In genomic region chr4:79650794-79651431, GRCh38 we compare ENCODE assay signal across 11 cellular contexts.
DNase-seq lines count a peak whose midpoint lies in the region; ATAC-seq and TF ChIP-seq lines count a peak whose summit lies in the region.
"Had no signal": no experiment of that assay in that cellular context is flagged by ENCODE, and none has a peak within 500 bp of the region (broad histone marks: within the 10 kb centered on the region; RNA-seq: fewer than 3 reads in every experiment).

No MANE protein-coding gene starts in this region.

- no peak for TF ChIP-seq RAD21 in SK-N-SH (IDR thresholded peaks at IDR 0.05; ENCODE audit: low read length)

- no peaks in the 10 kb centered on the region for H4K20me1 ChIP-seq in SK-N-SH (ENCODE audit: insufficient read depth)

- H3K4me3 ChIP-seq in A673 (ENCODE audit: low read depth, low read length, poor library complexity, severe bottlenecking) (no peak overlapping the region), HUES48 (ENCODE audit: low read depth, low read length) (no peak overlapping the region), brain microvascular endothelial cell (ENCODE audit: low read depth, low read length) (no peak overlapping the region), SK-N-SH (ENCODE audit: low read depth in 2 of 2, low read length in 1 of 2) (no peak overlapping the region)

- no peaks in the 10 kb centered on the region for H3K9me2 ChIP-seq in SK-N-SH

- peaks cover 21% of the 10 kb centered on the region for H3K4me1 ChIP-seq in A673 (ENCODE audit: insufficient read depth, low read length, poor library complexity, severe bottlenecking)
- peaks cover 50% of the 10 kb centered on the region for H3K4me1 ChIP-seq in HUES48 (ENCODE audit: control insufficient read depth, insufficient read depth, low read length)
- H3K4me1 ChIP-seq in SK-N-SH (ENCODE audit: control insufficient read depth in 1 of 2, insufficient read depth in 2 of 2, low read depth in 1 of 2, low read length in 1 of 2): peaks cover 0 to 5% of the 10 kb centered on the region in 2 experiments; a peak in 1 of 4 replicates

- intact Hi-C loops in A673 (cut with micrococcal nuclease; ENCODE audit: unreplicated experiment): no loop called here
- intact Hi-C loops in left colon (cut with DNase I, micrococcal nuclease): no loop called here

- TF ChIP-seq CTCF in A673 (conservative IDR thresholded peaks at IDR 0.05; ENCODE audit: low read depth, low read length): no peak
- no peak for TF ChIP-seq CTCF in brain microvascular endothelial cell (IDR thresholded peaks at IDR 0.05; ENCODE audit: low read depth, low read length, missing control alignments)
- TF ChIP-seq CTCF in SK-N-SH (IDR thresholded peaks at IDR 0.05): no peak

- H3K9me3 ChIP-seq in A673 (ENCODE audit: low read depth, low read length, poor library complexity, severe bottlenecking): no peaks in the 10 kb centered on the region
- no peaks in the 10 kb centered on the region for H3K9me3 ChIP-seq in HUES48 (ENCODE audit: control insufficient read depth, insufficient read depth, low read length)
- no peaks in the 10 kb centered on the region for H3K9me3 ChIP-seq in SK-N-SH

- H3K27ac ChIP-seq in A673 (ENCODE audit: low read depth, low read length, poor library complexity, severe bottlenecking) (peak overlapping the region; percentile 41), HUES48 (ENCODE audit: low read depth, low read length) (peak overlapping the region; percentile 96), brain microvascular endothelial cell (peak overlapping the region; percentile 85), SK-N-SH (ENCODE audit: low read depth in 2 of 2, low read length in 1 of 2) (no peak overlapping the region)

- TF ChIP-seq EP300 in SK-N-SH (IDR thresholded peaks at IDR 0.05; ENCODE audit: borderline replicate concordance in 1 of 2, low read depth in 1 of 2, low read length in 1 of 2): no peak

- ATAC-seq in left colon: peak; percentile 83
- ATAC-seq in GM21529 (IDR thresholded peaks at IDR 0.05; ENCODE audit: unreplicated experiment): no peak
- no peak for ATAC-seq in GM18502 (IDR thresholded peaks at IDR 0.05; ENCODE audit: poor library complexity, unreplicated experiment)
- ATAC-seq: T-helper 17 cell had no signal

- CTCF ChIA-PET in A673 (lab: Charles Lee) (no interaction called here), SK-N-SH (lab: Yijun Ruan, JAX) (no interaction called here)

- no peaks in the 10 kb centered on the region for H3K79me2 ChIP-seq in SK-N-SH (ENCODE audit: insufficient read depth)

- H3K36me3 ChIP-seq in A673 (ENCODE audit: insufficient read depth, low read length, poor library complexity, severe bottlenecking) (no peaks in the 10 kb centered on the region), HUES48 (ENCODE audit: control insufficient read depth, insufficient read depth, low read length) (no peaks in the 10 kb centered on the region), brain microvascular endothelial cell (replicated peaks) (no peaks in the 10 kb centered on the region), SK-N-SH (replicated peaks in 1 of 2; ENCODE audit: control insufficient read depth in 1 of 2, insufficient read depth in 2 of 2, low read length in 1 of 2) (no peaks in the 10 kb centered on the region)

- BruUV-seq in A673 (replicated peaks; lab: Mats Ljungman, UMichigan): no TSS peak

- no peaks in the 10 kb centered on the region for H3F3A ChIP-seq in SK-N-SH (replicated peaks; ENCODE audit: insufficient read depth)

- H3K27me3 ChIP-seq in A673 (replicated peaks; ENCODE audit: insufficient read depth, low read depth, low read length, poor library complexity) (no peaks in the 10 kb centered on the region), HUES48 (ENCODE audit: control insufficient read depth, insufficient read depth, low read length) (no peaks in the 10 kb centered on the region), brain microvascular endothelial cell (replicated peaks) (no peaks in the 10 kb centered on the region), SK-N-SH (ENCODE audit: insufficient read depth) (no peaks in the 10 kb centered on the region)

- H3K9ac ChIP-seq in HUES48 (ENCODE audit: low read depth, low read length) (peak overlapping the region; percentile 2; the same call in 1 of the 2 replicates), SK-N-SH (no peak overlapping the region)

- DNase-seq in A673 (ENCODE audit: low spot score) (peak; percentile 89), brain microvascular endothelial cell (peak; percentile 61), left colon (no peak), SK-N-SH (no peak), NCI-H774 (lab: John Stamatoyannopoulos, UW) (no peak)
- DNase-seq: CD8-positive, alpha-beta memory T cell; NCI-H1436 treated with DMSO at 0.1 percent for 48 hours; T-helper 17 cell had no signal

- H3K4me2 ChIP-seq in SK-N-SH: no peak overlapping the region

- POLR2A ChIA-PET in A673 (lab: Charles Lee; ENCODE audit: low non-redundant PET): no interaction called here
- POLR2A ChIA-PET in SK-N-SH (lab: Yijun Ruan, JAX): no interaction called here

- H2AFZ ChIP-seq in SK-N-SH (ENCODE audit: low read depth): no peak overlapping the region

- in situ Hi-C loops in brain microvascular endothelial cell (cut with HindIII; ENCODE audit: low pct_ligation_motif_present, low sequenced_read_pairs): no loop called here

- WGBS in SK-N-SH (ENCODE audit: low lambda C conversion rate): 66% methylated on average over 3 of the region's 3 CpGs

TF ChIP-seq in SK-N-SH, 30 proteins besides CTCF, POLR2A, EP300 and RAD21:
- no peak for TF ChIP-seq FOXM1 (IDR thresholded peaks at IDR 0.05; ENCODE audit: low read depth)
- no peak for TF ChIP-seq EZH2phosphoT487 (IDR thresholded peaks at IDR 0.05; ENCODE audit: borderline replicate concordance, low read depth)
- no peak for TF ChIP-seq JUND (IDR thresholded peaks at IDR 0.05)
- TF ChIP-seq, protein P1, sequence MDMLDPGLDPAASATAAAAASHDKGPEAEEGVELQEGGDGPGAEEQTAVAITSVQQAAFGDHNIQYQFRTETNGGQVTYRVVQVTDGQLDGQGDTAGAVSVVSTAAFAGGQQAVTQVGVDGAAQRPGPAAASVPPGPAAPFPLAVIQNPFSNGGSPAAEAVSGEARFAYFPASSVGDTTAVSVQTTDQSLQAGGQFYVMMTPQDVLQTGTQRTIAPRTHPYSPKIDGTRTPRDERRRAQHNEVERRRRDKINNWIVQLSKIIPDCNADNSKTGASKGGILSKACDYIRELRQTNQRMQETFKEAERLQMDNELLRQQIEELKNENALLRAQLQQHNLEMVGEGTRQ (IDR thresholded peaks at IDR 0.05; ENCODE audit: borderline replicate concordance, low read depth, low read length): no peak
- TF ChIP-seq ELF1 (IDR thresholded peaks at IDR 0.05): no peak
- no peak for TF ChIP-seq USF1 (IDR thresholded peaks at IDR 0.05; ENCODE audit: borderline replicate concordance, low read depth)
- no peak for TF ChIP-seq GATA2 (CRISPR knock-in tag; IDR thresholded peaks at IDR 0.05)
- TF ChIP-seq SMC3 (IDR thresholded peaks at IDR 0.05; ENCODE audit: low read depth, low read length): no peak
- no peak for TF ChIP-seq TAF1 (IDR thresholded peaks at IDR 0.05; ENCODE audit: borderline replicate concordance, low read depth, low read length)
- no peak for TF ChIP-seq TCF12 (IDR thresholded peaks at IDR 0.05)
- TF ChIP-seq NRF1 (IDR thresholded peaks at IDR 0.05; ENCODE audit: low read depth, low read length): no peak
- TF ChIP-seq, protein P2, sequence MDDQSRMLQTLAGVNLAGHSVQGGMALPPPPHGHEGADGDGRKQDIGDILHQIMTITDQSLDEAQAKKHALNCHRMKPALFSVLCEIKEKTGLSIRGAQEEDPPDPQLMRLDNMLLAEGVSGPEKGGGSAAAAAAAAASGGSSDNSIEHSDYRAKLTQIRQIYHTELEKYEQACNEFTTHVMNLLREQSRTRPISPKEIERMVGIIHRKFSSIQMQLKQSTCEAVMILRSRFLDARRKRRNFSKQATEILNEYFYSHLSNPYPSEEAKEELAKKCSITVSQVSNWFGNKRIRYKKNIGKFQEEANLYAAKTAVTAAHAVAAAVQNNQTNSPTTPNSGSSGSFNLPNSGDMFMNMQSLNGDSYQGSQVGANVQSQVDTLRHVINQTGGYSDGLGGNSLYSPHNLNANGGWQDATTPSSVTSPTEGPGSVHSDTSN (IDR thresholded peaks at IDR 0.05): no peak
- TF ChIP-seq YY1 (IDR thresholded peaks at IDR 0.05; ENCODE audit: low read depth): no peak
- no peak for TF ChIP-seq NFIC (IDR thresholded peaks at IDR 0.05; ENCODE audit: borderline replicate concordance)

Comparison
In these comparisons a context has a peak if more than half of its experiments do, and no peak if none do; other contexts are left out.
1. DNase-seq: peak in A673 (single experiment) and brain microvascular endothelial cell (single experiment); none in left colon (0 of 2), SK-N-SH (single experiment) and NCI-H774 (single experiment).
2. H3K27ac ChIP-seq: peak in A673 (single experiment), HUES48 (single experiment) and brain microvascular endothelial cell (single experiment); none in SK-N-SH (0 of 2).